In the genomic region with DNA sequence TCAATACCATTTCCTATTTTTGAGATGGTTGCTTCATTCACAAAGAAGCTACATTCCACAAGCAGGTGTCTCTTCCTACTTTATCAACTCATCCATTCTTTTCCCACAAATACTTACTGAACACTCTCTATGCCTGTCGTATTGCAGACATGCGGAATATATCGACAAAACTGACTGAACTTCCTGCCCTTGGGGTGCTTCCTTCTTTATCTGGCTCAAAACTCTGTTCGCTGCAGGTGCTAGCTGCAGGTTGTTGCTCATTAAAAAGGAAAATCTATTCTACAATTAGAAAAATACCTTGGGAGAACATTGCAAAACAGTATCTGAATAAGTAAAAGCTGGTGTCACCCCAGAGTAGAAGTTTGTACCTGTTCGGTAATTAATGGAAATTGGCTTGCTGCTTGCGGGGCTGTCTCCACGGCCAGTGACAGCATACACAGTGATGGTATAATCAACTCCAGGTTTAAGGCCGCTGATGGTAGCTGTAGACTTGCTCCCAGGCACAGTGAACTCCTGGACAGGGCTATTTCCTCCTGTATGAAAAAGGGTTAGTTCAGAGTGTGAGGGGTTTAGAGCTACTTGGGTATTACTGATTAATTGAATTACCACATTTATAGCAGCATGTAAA, we compare ENCODE assay signal across 2 cellular contexts.
TF ChIP-seq lines count a peak whose summit lies in the region.

No MANE protein-coding gene starts in this region.

TF ChIP-seq in endothelial cell of umbilical vein, 7 proteins besides CTCF, POLR2A, EP300 and RAD21 (continued from another document):
- TF ChIP-seq, protein P1, sequence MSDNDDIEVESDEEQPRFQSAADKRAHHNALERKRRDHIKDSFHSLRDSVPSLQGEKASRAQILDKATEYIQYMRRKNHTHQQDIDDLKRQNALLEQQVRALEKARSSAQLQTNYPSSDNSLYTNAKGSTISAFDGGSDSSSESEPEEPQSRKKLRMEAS (IDR thresholded peaks at IDR 0.05; ENCODE audit: insufficient read depth, insufficient read length): no peak
- no peak for TF ChIP-seq POLR2AphosphoS5 (IDR thresholded peaks at IDR 0.05; ENCODE audit: insufficient read depth, low read depth, low read length)
TF ChIP-seq in endothelial cell of umbilical vein: peak in this region for 0.

TF ChIP-seq in HEK293T, 16 proteins besides CTCF, POLR2A, EP300 and RAD21 (continued from another document):
- TF ChIP-seq SUZ12 (IDR thresholded peaks at IDR 0.05): no peak
- no peak for TF ChIP-seq FOXK2 (IDR thresholded peaks at IDR 0.05)
- TF ChIP-seq ARNT (IDR thresholded peaks at IDR 0.05): no peak
- no peak for TF ChIP-seq L3MBTL2 (conservative IDR thresholded peaks at IDR 0.05)
- no peak for TF ChIP-seq FOXM1 (IDR thresholded peaks at IDR 0.05; ENCODE audit: borderline replicate concordance)
- no peak for TF ChIP-seq NFRKB (IDR thresholded peaks at IDR 0.05)
- no peak for TF ChIP-seq ELF4 (IDR thresholded peaks at IDR 0.05)
- no peak for TF ChIP-seq BHLHE40 (IDR thresholded peaks at IDR 0.05; ENCODE audit: borderline replicate concordance)
- TF ChIP-seq, protein P2, sequence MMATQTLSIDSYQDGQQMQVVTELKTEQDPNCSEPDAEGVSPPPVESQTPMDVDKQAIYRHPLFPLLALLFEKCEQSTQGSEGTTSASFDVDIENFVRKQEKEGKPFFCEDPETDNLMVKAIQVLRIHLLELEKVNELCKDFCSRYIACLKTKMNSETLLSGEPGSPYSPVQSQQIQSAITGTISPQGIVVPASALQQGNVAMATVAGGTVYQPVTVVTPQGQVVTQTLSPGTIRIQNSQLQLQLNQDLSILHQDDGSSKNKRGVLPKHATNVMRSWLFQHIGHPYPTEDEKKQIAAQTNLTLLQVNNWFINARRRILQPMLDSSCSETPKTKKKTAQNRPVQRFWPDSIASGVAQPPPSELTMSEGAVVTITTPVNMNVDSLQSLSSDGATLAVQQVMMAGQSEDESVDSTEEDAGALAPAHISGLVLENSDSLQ (IDR thresholded peaks at IDR 0.05): no peak
- no peak for TF ChIP-seq HDGF (IDR thresholded peaks at IDR 0.05; ENCODE audit: borderline replicate concordance)
- TF ChIP-seq SP1 (IDR thresholded peaks at IDR 0.05): no peak
- no peak for TF ChIP-seq LEF1 (IDR thresholded peaks at IDR 0.05; ENCODE audit: borderline replicate concordance)
- no peak for TF ChIP-seq CTBP1 (IDR thresholded peaks at IDR 0.05; ENCODE audit: borderline replicate concordance)
TF ChIP-seq in HEK293T: peak in this region for 0.
